In genomic region chr1:53104289-53104913, GRCh38 we compare ENCODE assay signal across 34 cellular contexts. TPM values are rescaled to one million over a fixed set of nuclear protein-coding genes. Genes with fewer than 3 reads are reported as not detected.
DNase-seq lines count a peak whose midpoint lies in the region; ATAC-seq and TF ChIP-seq lines count a peak whose summit lies in the region.
"Had no signal": no experiment of that assay in that cellular context is flagged by ENCODE, and none has a peak within 500 bp of the region (broad histone marks: within the 10 kb centered on the region; RNA-seq: fewer than 3 reads in every experiment).

No MANE protein-coding gene starts in this region.

- TF ChIP-seq POLR2A in uterus (IDR thresholded peaks at IDR 0.05) (no peak), tibial nerve (IDR thresholded peaks at IDR 0.05) (no peak)

- H3K36me3 ChIP-seq in heart right ventricle (no peaks in the 10 kb centered on the region), WERI-Rb-1 (peaks cover 61% of the 10 kb centered on the region), mesodermal cell (ENCODE audit: control insufficient read depth, insufficient read depth, low read length) (no peaks in the 10 kb centered on the region), uterus (no peaks in the 10 kb centered on the region), tibial nerve (no peaks in the 10 kb centered on the region)
- H3K36me3 ChIP-seq: esophagus squamous epithelium, gastroesophageal sphincter, MG63, neutrophil, Peyer's patch, upper lobe of left lung had no signal

- peak overlapping the region in 4 of 10 donors; percentile 2 to 49 (median 26) for H3K27ac ChIP-seq in heart right ventricle
- H3K27ac ChIP-seq in right cardiac atrium (ENCODE audit: low read length), result no peak overlapping the region
- H3K27ac ChIP-seq in WERI-Rb-1, result peak overlapping the region; percentile 16
- peak overlapping the region; percentile 16 for H3K27ac ChIP-seq in mesodermal cell (ENCODE audit: low read depth, low read length, severe bottlenecking)
- peak overlapping the region; percentile 51 to 62 for H3K27ac ChIP-seq in uterus
- H3K27ac ChIP-seq in tibial nerve, result no peak overlapping the region
- H3K27ac ChIP-seq: body of pancreas, esophagus squamous epithelium, gastroesophageal sphincter, neutrophil, Peyer's patch, upper lobe of left lung had no signal

- H3K4me3 ChIP-seq in heart right ventricle, result no peak overlapping the region
- H3K4me3 ChIP-seq in right cardiac atrium (ENCODE audit: low read length), result no peak overlapping the region
- no peak overlapping the region for H3K4me3 ChIP-seq in WERI-Rb-1 (ENCODE audit: low read depth, low read length)
- H3K4me3 ChIP-seq in mesodermal cell (ENCODE audit: extremely low read depth, insufficient read depth, low read length, poor library complexity, severe bottlenecking), result no peak overlapping the region
- H3K4me3 ChIP-seq in uterus, result no peak overlapping the region
- no peak overlapping the region for H3K4me3 ChIP-seq in tibial nerve
- H3K4me3 ChIP-seq: body of pancreas, esophagus squamous epithelium, gastroesophageal sphincter, MG63, Peyer's patch, upper lobe of left lung had no signal

- H3K27me3 ChIP-seq in heart right ventricle (no peaks in the 10 kb centered on the region), right cardiac atrium (ENCODE audit: control insufficient read depth, insufficient read depth) (no peaks in the 10 kb centered on the region), WERI-Rb-1 (ENCODE audit: insufficient read depth, low read depth, severe bottlenecking) (no peaks in the 10 kb centered on the region), uterus (no peaks in the 10 kb centered on the region), tibial nerve (no peaks in the 10 kb centered on the region)
- H3K27me3 ChIP-seq: body of pancreas, esophagus squamous epithelium, gastroesophageal sphincter, MG63, Peyer's patch, upper lobe of left lung had no signal

- H3K4me1 ChIP-seq in heart right ventricle, result peaks cover 4 to 29% (median 9%) of the 10 kb centered on the region in 9 donors
- H3K4me1 ChIP-seq in right cardiac atrium (ENCODE audit: control insufficient read depth, insufficient read depth, low read length), result no peaks in the 10 kb centered on the region
- peaks cover 23% of the 10 kb centered on the region for H3K4me1 ChIP-seq in mesodermal cell (ENCODE audit: control insufficient read depth, insufficient read depth, low read length, poor library complexity, severe bottlenecking)
- no peaks in the 10 kb centered on the region for H3K4me1 ChIP-seq in uterus
- peaks cover 0 to 8% (median 2%) of the 10 kb centered on the region in 4 donors for H3K4me1 ChIP-seq in tibial nerve

- intact Hi-C loops in heart right ventricle (cut with DNase I), result no loop called here
- intact Hi-C loops in right cardiac atrium (cut with DNase I), result no loop called here
- intact Hi-C loops in uterus (cut with DNase I; ENCODE audit: low total_unique reads), result no loop called here

- 52 to 59% methylated on average over 8 of the region's 8 CpGs for WGBS in heart right ventricle, 2 donors
- 58% methylated on average over 8 of the region's 8 CpGs for WGBS in right cardiac atrium
- WGBS in mesodermal cell (ENCODE audit: insufficient coverage in 2 of 2), 2 experiments, result 88 to 92% methylated on average over 6 to 8 of the region's 8 CpGs
- whole genome bisulfite sequencing in tibial nerve, 2 donors, result 77 to 80% methylated on average over 8 of the region's 8 CpGs

- DNase-seq in heart right ventricle (no peak), right cardiac atrium (no peak), WERI-Rb-1 (no peak), uterus (peak; percentile 58 to 62), tibial nerve (ENCODE audit: low spot score in 2 of 2) (no peak), SKM-1 treated with dmso at 0.1 percent for 144 hours (lab: John Stamatoyannopoulos, UW; ENCODE audit: unreplicated experiment) (no peak)
- DNase-seq in central memory CD4-positive, alpha-beta T cell, result no peak
- DNase-seq: 8988T; activated CD4-positive, alpha-beta T cell treated with anti-CD3 and anti-CD28 coated beads for 48 hours; activated naive CD4-positive, alpha-beta T cell treated with anti-CD3 and anti-CD28 coated beads, Interleukin-2, amount 50 U/mL, for 16 hours; body of pancreas; Calu3; cerebellar nuclear complex; dermis blood vessel endothelial cell; DND-41; esophagus squamous epithelium; GF-D8; GOT3; hippocampal formation; mammary epithelial cell; MG63; NCI-H2029; NCI-H526; Peyer's patch; SHP77 treated with DMSO at 0.1 percent for 48 hours; stimulated activated CD4-positive, alpha-beta T cell treated with anti-CD3 and anti-CD28 coated beads, Interleukin-4, amount 100 ng/mL, for 24 hours; T-helper 9 cell; upper lobe of left lung had no signal

- TF ChIP-seq CTCF in heart right ventricle (IDR thresholded peaks at IDR 0.05) (no peak), WERI-Rb-1 (IDR thresholded peaks at IDR 0.05; ENCODE audit: low read depth, low read length) (no peak), uterus (IDR thresholded peaks at IDR 0.05) (no peak), tibial nerve (IDR thresholded peaks at IDR 0.05) (no peak)

- ATAC-seq in heart right ventricle (peak in 5 of 8 donors; percentile 6 to 51 (median 29)), right cardiac atrium (no peak)
- ATAC-seq: activated T-helper 17 cell treated with anti-CD3 and anti-CD28 coated beads, Interleukin-2, amount 50 U/mL, for 72 hours; body of pancreas; gastroesophageal sphincter had no signal

- H3K9me3 ChIP-seq in heart right ventricle (no peaks in the 10 kb centered on the region), right cardiac atrium (ENCODE audit: control insufficient read depth, low read length) (no peaks in the 10 kb centered on the region), WERI-Rb-1 (ENCODE audit: severe bottlenecking) (peaks cover 14% of the 10 kb centered on the region), mesodermal cell (ENCODE audit: control insufficient read depth, low read length) (peaks cover 24% of the 10 kb centered on the region), uterus (no peaks in the 10 kb centered on the region), tibial nerve (no peaks in the 10 kb centered on the region)
- H3K9me3 ChIP-seq: body of pancreas, esophagus squamous epithelium, gastroesophageal sphincter, neutrophil, Peyer's patch, upper lobe of left lung had no signal

- TF ChIP-seq EP300 in tibial nerve (IDR thresholded peaks at IDR 0.05), result no peak

RNA-seq across cellular contexts. Expression of gene SLC1A7, which starts 38.0 kb away (rescaled TPM):
- total RNA-seq in heart right ventricle (1 to 10 TPM in 1 of 10 donors, under 1 TPM in 9; 0.12 to 2.0 (median 0.42) TPM), right cardiac atrium (1 to 10 TPM in 2 of 4 donors, under 1 TPM in 2; 0.71 to 1.8 (median 1.1) TPM), uterus (under 1 TPM in 1 of 4 donors, not detected in 3; 0.24 TPM), tibial nerve (1 to 10 TPM in 1 of 4 donors, under 1 TPM in 1, not detected in 2; 0.66 to 1.6 TPM)
- polyA plus RNA-seq in heart right ventricle (under 1 TPM; 0.04 to 0.66 TPM), right cardiac atrium (0.57 TPM)
- polyA plus RNA-seq in mesodermal cell (2013, experiment 1 of 2), result 0.11 TPM
- not detected for polyA plus RNA-seq in mesodermal cell (2013, experiment 2 of 2)
- total RNA-seq: activated T-helper 17 cell treated with anti-CD3 and anti-CD28 coated beads, Interleukin-2, amount 50 U/mL, for 72 hours; body of pancreas; Calu3; dermis blood vessel endothelial cell; HT1080; mammary epithelial cell; progenitor cell of endocrine pancreas had no signal
- polyA plus RNA-seq: mammary epithelial cell had no signal

RNA-seq across cellular contexts. Expression of gene PODN, which starts 42.4 kb away (rescaled TPM):
- total RNA-seq in heart right ventricle, result 10 to 100 TPM; 11.2 to 27.4 (median 15.4) TPM
- 10 to 100 TPM; 11.4 to 17.3 TPM for polyA plus RNA-seq in heart right ventricle
- 10 to 100 TPM; 36.5 to 62.4 (median 48.9) TPM for total RNA-seq in right cardiac atrium
- 40.7 TPM for polyA plus RNA-seq in right cardiac atrium
- 0.70 TPM for polyA plus RNA-seq in mesodermal cell (2013, experiment 1 of 2)
- polyA plus RNA-seq in mesodermal cell (2013, experiment 2 of 2), result 0.76 TPM
- 100 to 1,000 TPM in 1 of 4 donors, 10 to 100 TPM in 3; 20.9 to 100 (median 71.8) TPM for total RNA-seq in uterus
- total RNA-seq in tibial nerve, result 1,000 to 10,000 TPM in 1 of 4 donors, 100 to 1,000 TPM in 3; 209 to 1,182 (median 700) TPM
- total RNA-seq: activated T-helper 17 cell treated with anti-CD3 and anti-CD28 coated beads, Interleukin-2, amount 50 U/mL, for 72 hours; Calu3; dermis blood vessel endothelial cell; HT1080; mammary epithelial cell had no signal
- polyA plus RNA-seq: mammary epithelial cell had no signal

Comparison
In these comparisons a context has a peak if more than half of its experiments do, and no peak if none do; other contexts are left out.
1. ATAC-seq: peak in heart right ventricle (5 of 8); none in right cardiac atrium (0 of 2).
2. DNase-seq: peak in uterus (2 of 2); none in heart right ventricle (0 of 2), right cardiac atrium (0 of 3), WERI-Rb-1 (single experiment), tibial nerve (0 of 2), SKM-1 treated with dmso at 0.1 percent for 144 hours (single experiment) and central memory CD4-positive, alpha-beta T cell (single experiment).
3. H3K27ac ChIP-seq: peak in WERI-Rb-1 (single experiment), mesodermal cell (single experiment) and uterus (2 of 2); none in right cardiac atrium (single experiment) and tibial nerve (0 of 4).